8 cellular contexts compared by ENCODE assay signal in genomic region chr6:159608961-159609673, GRCh38.
DNase-seq lines count a peak whose midpoint lies in the region; ATAC-seq and TF ChIP-seq lines count a peak whose summit lies in the region.

No MANE protein-coding gene starts in this region.

- H3K9me3 ChIP-seq in spleen: peaks cover 0 to 18% (median 14%) of the 10 kb centered on the region in 8 donors

- H3K36me3 ChIP-seq in spleen: no peaks in the 10 kb centered on the region

- no peaks in the 10 kb centered on the region for H3K36me3 Mint-ChIP-seq in activated CD4-positive, alpha-beta T cell treated with anti-CD3 and anti-CD28 coated beads, Interleukin-2, amount 10 ng/mL, durations not matched to agents 7 days and 5 days (ENCODE audit: low read depth)
- no peaks in the 10 kb centered on the region for H3K36me3 Mint-ChIP-seq in progenitor cell of endocrine pancreas (ENCODE audit: insufficient read depth)

- H3K4me1 Mint-ChIP-seq in activated CD4-positive, alpha-beta T cell treated with anti-CD3 and anti-CD28 coated beads, Interleukin-2, amount 10 ng/mL, durations not matched to agents 7 days and 5 days: no peaks in the 10 kb centered on the region
- no peaks in the 10 kb centered on the region for H3K4me1 Mint-ChIP-seq in progenitor cell of endocrine pancreas (ENCODE audit: low read depth)

- TF ChIP-seq CTCF in progenitor cell of endocrine pancreas (IDR thresholded peaks at IDR 0.05; ENCODE audit: unreplicated experiment) (peak; percentile 37), spleen (IDR thresholded peaks at IDR 0.05 in 8 of 11, conservative IDR thresholded peaks at IDR 0.05 in 3 of 11) (no peak)

- H3K27me3 Mint-ChIP-seq in activated CD4-positive, alpha-beta T cell treated with anti-CD3 and anti-CD28 coated beads, Interleukin-2, amount 10 ng/mL, durations not matched to agents 7 days and 5 days: no peaks in the 10 kb centered on the region
- H3K27me3 Mint-ChIP-seq in progenitor cell of endocrine pancreas: no peaks in the 10 kb centered on the region

- H3K4me3 ChIP-seq in spleen: no peak overlapping the region

- in situ Hi-C loops in T47D (cut with HindIII; ENCODE audit: low pct_unique_long_range_greater_than_20kb, low sequenced_read_pairs): no loop called here

- no peak for TF ChIP-seq POLR2A in spleen (IDR thresholded peaks at IDR 0.05)

- no peak overlapping the region for H3K27ac ChIP-seq in spleen

- 59 to 76% (median 63%) methylated on average over 6 of the region's 6 CpGs for WGBS in spleen, 5 donors

- H3K4me3 Mint-ChIP-seq in activated CD4-positive, alpha-beta T cell treated with anti-CD3 and anti-CD28 coated beads, Interleukin-2, amount 10 ng/mL, durations not matched to agents 7 days and 5 days: no peak overlapping the region
- H3K4me3 Mint-ChIP-seq in progenitor cell of endocrine pancreas (ENCODE audit: low read depth): no peak overlapping the region

- POLR2A ChIA-PET in activated CD4-positive, alpha-beta T cell treated with anti-CD3 and anti-CD28 coated beads, Interleukin-2, amount 10 ng/mL, durations not matched to agents 7 days and 5 days (lab: Charles Lee): no interaction called here

- no peak overlapping the region for H3K27ac Mint-ChIP-seq in activated CD4-positive, alpha-beta T cell treated with anti-CD3 and anti-CD28 coated beads, Interleukin-2, amount 10 ng/mL, durations not matched to agents 7 days and 5 days
- H3K27ac Mint-ChIP-seq in progenitor cell of endocrine pancreas: no peak overlapping the region

- intact Hi-C loops in spleen (cut with DNase I; ENCODE audit: low total_unique reads): no loop called here

- H3K4me1 ChIP-seq in spleen: no peaks in the 10 kb centered on the region

- no peak for ATAC-seq in GM18907 (IDR thresholded peaks at IDR 0.05; ENCODE audit: unreplicated experiment)
- ATAC-seq in GM21360 (IDR thresholded peaks at IDR 0.05; ENCODE audit: unreplicated experiment): no peak

- CTCF ChIA-PET in activated CD4-positive, alpha-beta T cell treated with anti-CD3 and anti-CD28 coated beads, Interleukin-2, amount 10 ng/mL, durations not matched to agents 7 days and 5 days (lab: Charles Lee): no interaction called here

- peaks cover 4% of the 10 kb centered on the region for H3K9me3 Mint-ChIP-seq in activated CD4-positive, alpha-beta T cell treated with anti-CD3 and anti-CD28 coated beads, Interleukin-2, amount 10 ng/mL, durations not matched to agents 7 days and 5 days
- no peaks in the 10 kb centered on the region for H3K9me3 Mint-ChIP-seq in progenitor cell of endocrine pancreas (ENCODE audit: low read depth)

- no peaks in the 10 kb centered on the region for H3K27me3 ChIP-seq in spleen (replicated peaks in 1 of 7)

- DNase-seq in activated CD4-positive, alpha-beta T cell treated with anti-CD3 and anti-CD28 coated beads, Interleukin-2, amount 10 ng/mL, durations not matched to agents 7 days and 5 days: peak; percentile 12
- no peak for DNase-seq in activated CD4-positive, alpha-beta T cell treated with anti-CD3 and anti-CD28 coated beads, Interleukin-2, amount 50 U/mL, for 4 hours
- DNase-seq in HUDEP-2 (lab: John Stamatoyannopoulos, UW; ENCODE audit: unreplicated experiment in 76 of 76) (peak in 52 of 76 experiments; percentile 6 to 66 (median 37)), T47D (ENCODE audit: low read depth in 1 of 2, low spot score in 1 of 2) (peak; percentile 24 to 65), progenitor cell of endocrine pancreas (ENCODE audit: low spot score, unreplicated experiment) (no peak), spleen (no peak)

Comparison
In these comparisons a context has a peak if more than half of its experiments do, and no peak if none do; other contexts are left out.
1. DNase-seq: peak in activated CD4-positive, alpha-beta T cell treated with anti-CD3 and anti-CD28 coated beads, Interleukin-2, amount 10 ng/mL, durations not matched to agents 7 days and 5 days (single experiment), HUDEP-2 (52 of 76) and T47D (2 of 2); none in activated CD4-positive, alpha-beta T cell treated with anti-CD3 and anti-CD28 coated beads, Interleukin-2, amount 50 U/mL, for 4 hours (0 of 2), progenitor cell of endocrine pancreas (single experiment) and spleen (single experiment).